ENCODE assay signal across 14 cellular contexts in the genomic region with DNA sequence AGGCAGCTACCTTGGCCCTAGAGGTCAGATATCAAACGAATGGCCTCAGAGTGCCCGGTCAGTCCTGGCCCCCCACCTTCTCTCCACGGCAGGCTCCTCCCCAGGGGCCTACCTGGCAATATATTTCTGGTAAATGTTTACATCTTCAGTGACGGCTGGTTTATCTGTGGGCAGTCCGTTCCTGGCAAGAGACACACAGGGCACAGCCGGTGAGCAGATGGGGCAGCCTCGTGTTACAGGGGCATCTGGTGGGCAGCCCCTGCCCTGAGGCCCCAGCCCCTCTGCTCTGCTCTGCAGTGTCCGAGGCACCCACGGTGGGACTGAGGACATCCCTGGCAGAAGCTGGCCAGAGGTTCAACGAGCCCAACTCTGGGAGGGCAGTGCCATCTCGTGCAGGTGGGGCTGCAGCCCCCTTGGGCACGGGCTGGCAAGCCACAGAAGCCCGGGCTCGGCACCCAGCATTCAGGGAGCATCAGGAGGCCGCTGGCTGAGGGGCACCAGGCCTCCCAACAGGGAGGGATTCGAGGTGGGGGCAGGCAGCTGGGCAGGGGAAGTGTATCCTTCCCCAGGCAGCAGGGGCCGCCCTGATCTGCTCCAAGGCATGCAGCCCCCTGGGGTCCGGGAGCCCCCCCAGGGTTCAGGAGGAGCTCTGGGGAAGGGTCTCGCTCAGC.
"Had no signal": no experiment of that assay in that cellular context is flagged by ENCODE, and none has a peak within 500 bp of the region (broad histone marks: within the 10 kb centered on the region; RNA-seq: fewer than 3 reads in every experiment).

No MANE protein-coding gene starts in this region.

- FAIRE-seq: colon had no signal

- H3K9me3 ChIP-seq: heart left ventricle, tibial artery, upper lobe of right lung had no signal

- DNase-seq: cerebellar nuclear complex; dermis blood vessel endothelial cell; foreskin melanocyte; heart left ventricle; hippocampal formation; naive thymus-derived CD8-positive, alpha-beta T cell; posterior cingulate gyrus; right cardiac atrium; stimulated activated CD4-positive, alpha-beta T cell treated with anti-CD3 and anti-CD28 coated beads, Interleukin-2, amount 100 ng/mL, for 48 hours; stimulated activated naive CD4-positive, alpha-beta T cell treated with Interleukin-2 at 50 U/mL for 16 hours; tibial artery; upper lobe of right lung had no signal

- H3K27ac ChIP-seq: tibial artery, upper lobe of right lung had no signal

- H3K27me3 ChIP-seq: heart left ventricle, tibial artery, upper lobe of right lung had no signal

- ATAC-seq: heart left ventricle; naive thymus-derived CD8-positive, alpha-beta T cell; right cardiac atrium had no signal

- H3K4me3 ChIP-seq: heart left ventricle, smooth muscle cell, tibial artery, upper lobe of right lung had no signal
